9 cellular contexts compared by ENCODE assay signal in genomic region chr7:102512642-102513221, GRCh38. TPM values are rescaled to one million over a fixed set of nuclear protein-coding genes. Genes with fewer than 3 reads are reported as not detected.
DNase-seq lines count a peak whose midpoint lies in the region; ATAC-seq and TF ChIP-seq lines count a peak whose summit lies in the region.
"Not testable (repeated sequence)": the region's sequence is repeated elsewhere in the genome, so short reads cannot be mapped to it uniquely, and the experiment has no call there.
"Had no signal": no experiment of that assay in that cellular context is flagged by ENCODE, and none has a peak within 500 bp of the region (broad histone marks: within the 10 kb centered on the region; RNA-seq: fewer than 3 reads in every experiment).

No MANE protein-coding gene starts in this region.

- not testable (repeated sequence) for H3K36me3 ChIP-seq in NT2/D1 (ENCODE audit: insufficient read depth, insufficient read length, low read length); heart right ventricle; skeletal muscle satellite cell (ENCODE audit: insufficient read depth, low read length)

- H3K9me3 ChIP-seq in NT2/D1 (ENCODE audit: insufficient read depth, low read length); heart right ventricle; skeletal muscle satellite cell (replicated peaks; ENCODE audit: low read length): not testable (repeated sequence)

- WGBS in heart right ventricle, 2 donors, result 5 to 15% methylated on average over 4 to 5 of the region's 5 CpGs

- H3K27me3 ChIP-seq in NT2/D1 (ENCODE audit: insufficient read depth, insufficient read length); dorsolateral prefrontal cortex; heart right ventricle; skeletal muscle satellite cell (ENCODE audit: control insufficient read depth, insufficient read depth, low read length): not testable (repeated sequence)

- H3K4me2 ChIP-seq in skeletal muscle satellite cell (ENCODE audit: low read length), result peak overlapping the region; percentile 58

- DNase-seq in A172 (ENCODE audit: low spot score) (peak; percentile 56), GM12865 (ENCODE audit: low read depth) (peak; percentile 49), NT2/D1 (ENCODE audit: low read depth, low spot score) (peak; percentile 16), dorsolateral prefrontal cortex (peak in 6 of 10 donors; percentile 2 to 65 (median 29)), heart right ventricle (peak; percentile 32 to 54), mucosa of gallbladder (ENCODE audit: low spot score) (peak; percentile 13)
- DNase-seq in activated effector memory CD4-positive, alpha-beta T cell treated with anti-CD3 and anti-CD28 coated beads, Interleukin-2, amount 50 U/mL, for 16 hours, result peak; percentile 60

- not testable (repeated sequence) for H3K4me1 ChIP-seq in NT2/D1 (ENCODE audit: insufficient read depth, insufficient read length); heart right ventricle; skeletal muscle satellite cell (ENCODE audit: control insufficient read depth, insufficient read depth, low read length)

- H3K4me3 ChIP-seq in GM12865 (ENCODE audit: low read depth, low read length), result peak overlapping the region; percentile 44
- not testable (repeated sequence) for H3K4me3 ChIP-seq in NT2/D1 (ENCODE audit: insufficient read length, low read depth); skeletal muscle satellite cell (ENCODE audit: low read length)
- H3K4me3 ChIP-seq in dorsolateral prefrontal cortex, result peak overlapping the region in 54 of 59 donors; percentile 5 to 58 (median 35)
- peak overlapping the region in 6 of 10 donors; percentile 14 to 37 (median 27) for H3K4me3 ChIP-seq in heart right ventricle

- ATAC-seq in heart right ventricle, result peak in 6 of 8 donors; percentile 5 to 20 (median 10)

- not testable (repeated sequence) for H3K9ac ChIP-seq in NT2/D1 (ENCODE audit: insufficient read length, low read depth); skeletal muscle satellite cell (ENCODE audit: low read depth, low read length)

- intact Hi-C loops in dorsolateral prefrontal cortex (cut with DNase I); heart right ventricle (cut with DNase I): not testable (repeated sequence)

- H3K27ac ChIP-seq in dorsolateral prefrontal cortex, result peak overlapping the region in 48 of 59 donors; percentile 17 to 94 (median 75)
- peak overlapping the region in 8 of 10 donors; percentile 57 to 81 (median 75) for H3K27ac ChIP-seq in heart right ventricle

- TF ChIP-seq CTCF in GM12865 (IDR thresholded peaks at IDR 0.05; ENCODE audit: insufficient read depth, low read depth, low read length, missing control alignments); dorsolateral prefrontal cortex (IDR thresholded peaks at IDR 0.05 in 54 of 56, conservative IDR thresholded peaks at IDR 0.05 in 2 of 56; ENCODE audit: low read depth in 1 of 56, partially characterized antibody in 56 of 56); heart right ventricle (IDR thresholded peaks at IDR 0.05): not testable (repeated sequence)

RNA-seq across cellular contexts. Expression of gene RASA4B, which starts 4.8 kb away (rescaled TPM):
- 0.07 and 3.9 TPM in 2 replicates for total RNA-seq in A172 (2014; rRNA removed; shearing (Covaris generic))
- 10 to 100 TPM; 10.1 to 61.2 (median 26.8) TPM for total RNA-seq in dorsolateral prefrontal cortex
- 10 to 100 TPM in 2 of 10 donors, 1 to 10 TPM in 8; 1.3 to 23.9 (median 4.2) TPM for total RNA-seq in heart right ventricle
- polyA plus RNA-seq in heart right ventricle, result 1 to 10 TPM; 3.2 to 6.9 TPM
- 24.7 TPM for total RNA-seq in mucosa of gallbladder
- total RNA-seq in skeletal muscle satellite cell (2012; rRNA removed), result 0.44 and 0.51 TPM in 2 replicates

RNA-seq across cellular contexts. Expression of gene UPK3BL2, which starts 30.8 kb away (rescaled TPM):
- total RNA-seq in A172 (2014; rRNA removed; shearing (Covaris generic)), result 0.12 and 1.00 TPM in 2 replicates
- 10 to 100 TPM in 119 of 120 experiments, 1 to 10 TPM in 1; 8.1 to 75.6 (median 28.3) TPM for total RNA-seq in dorsolateral prefrontal cortex
- 10 to 100 TPM in 1 of 10 donors, 1 to 10 TPM in 9; 1.5 to 16.7 (median 6.3) TPM for total RNA-seq in heart right ventricle
- 10 to 100 TPM in 1 of 2 donors, 1 to 10 TPM in 1; 4.6 to 13.9 TPM for polyA plus RNA-seq in heart right ventricle
- total RNA-seq in mucosa of gallbladder, result 20.3 TPM
- 1.3 and 2.5 TPM in 2 replicates for total RNA-seq in skeletal muscle satellite cell (2012; rRNA removed)

RNA-seq across cellular contexts. Expression of gene POLR2J, which starts 34.0 kb away (rescaled TPM):
- total RNA-seq in A172 (2014; rRNA removed; shearing (Covaris generic)), result 45.6 and 52.1 TPM in 2 replicates
- total RNA-seq in dorsolateral prefrontal cortex, result 10 to 100 TPM; 24.6 to 54.2 (median 35.4) TPM
- 10 to 100 TPM; 40.1 to 74.1 (median 52.7) TPM for total RNA-seq in heart right ventricle
- 100 to 1,000 TPM; 127 to 228 TPM for polyA plus RNA-seq in heart right ventricle
- 43.6 TPM for total RNA-seq in mucosa of gallbladder
- total RNA-seq in skeletal muscle satellite cell (2012; rRNA removed), result 35.0 and 43.0 TPM in 2 replicates

RNA-seq across cellular contexts. Expression of gene SPDYE2, which starts 38.3 kb away (rescaled TPM):
- 0.10 TPM in 1 of 2 replicates, not detected in the other for total RNA-seq in A172 (2014; rRNA removed; shearing (Covaris generic))
- total RNA-seq in dorsolateral prefrontal cortex (1 to 10 TPM in 11 of 120 experiments, under 1 TPM in 52, not detected in 57; 0.28 to 1.5 (median 0.59) TPM), heart right ventricle (under 1 TPM in 1 of 10 donors, not detected in 9; 0.31 TPM), mucosa of gallbladder (not detected)
- under 1 TPM in 1 of 2 donors, not detected in 1; 0.51 TPM for polyA plus RNA-seq in heart right ventricle
- not detected in 2 replicates for total RNA-seq in skeletal muscle satellite cell (2012; rRNA removed)
- total RNA-seq: activated T-cell treated with anti-CD3 and anti-CD28 coated beads, Interleukin-2, amount 50 U/mL, for 4 hours had no signal

RNA-seq across cellular contexts. Expression of gene LRWD1, which starts 47.9 kb away (rescaled TPM):
- total RNA-seq in A172 (2014; rRNA removed; shearing (Covaris generic)), result 43.6 and 52.0 TPM in 2 replicates
- total RNA-seq in dorsolateral prefrontal cortex (10 to 100 TPM; 14.1 to 36.1 (median 21.8) TPM), heart right ventricle (10 to 100 TPM in 4 of 10 donors, 1 to 10 TPM in 6; 8.1 to 12.2 (median 9.5) TPM), mucosa of gallbladder (18.2 TPM)
- 10 to 100 TPM in 1 of 2 donors, 1 to 10 TPM in 1; 6.5 to 21.3 TPM for polyA plus RNA-seq in heart right ventricle
- total RNA-seq in skeletal muscle satellite cell (2012; rRNA removed), result 27.1 and 31.0 TPM in 2 replicates
